9 cellular contexts compared by ENCODE assay signal in genomic region chr17:74840989-74841666, GRCh38. TPM values are rescaled to one million over a fixed set of nuclear protein-coding genes. Genes with fewer than 3 reads are reported as not detected.
DNase-seq lines count a peak whose midpoint lies in the region; ATAC-seq, FAIRE-seq and TF ChIP-seq lines count a peak whose summit lies in the region.
"Had no signal": no experiment of that assay in that cellular context is flagged by ENCODE, and none has a peak within 500 bp of the region (broad histone marks: within the 10 kb centered on the region; RNA-seq: fewer than 3 reads in every experiment).

No MANE protein-coding gene starts in this region.

- no peak overlapping the region for H3K23ac ChIP-seq in IMR-90 (ENCODE audit: low read depth, low read length)

- no peak overlapping the region for H4K5ac ChIP-seq in IMR-90 (ENCODE audit: low read depth, low read length)

- in situ Hi-C loops in IMR-90 (cut with MboI; ENCODE audit: low sequenced_read_pairs) (no loop called here), astrocyte of the spinal cord (cut with HindIII; ENCODE audit: low sequenced_read_pairs) (no loop called here)

- no peak overlapping the region for H3K18ac ChIP-seq in IMR-90 (ENCODE audit: low read depth, low read length)

- H3K9me3 ChIP-seq in IMR-90 (ENCODE audit: control insufficient read depth, insufficient read depth, low read length), result no peaks in the 10 kb centered on the region

- H3K27me3 Mint-ChIP-seq in immature natural killer cell (ENCODE audit: low read depth in 3 of 3), result peaks cover 3 to 7% (median 6%) of the 10 kb centered on the region in 3 donors
- H3K27me3 Mint-ChIP-seq in stimulated activated naive B cell treated with anti-CD40 and anti-IgM and Interleukin-4, amounts not matched to agents 10 μg/mL and 1 μg/mL and 100 μg/mL, for 72 hours, result peaks cover 19 to 42% of the 10 kb centered on the region in 2 donors

- H3K4ac ChIP-seq in IMR-90 (ENCODE audit: low read depth, low read length), result no peak overlapping the region

- intact Hi-C loops in IMR-90 (cut with micrococcal nuclease), result loop anchor here (5.0 kb wide), 1 partner anchor 94 kb away; the partner anchor contains the start of gene NHERF1

- H2BK15ac ChIP-seq in IMR-90 (ENCODE audit: low read depth, low read length), result no peak overlapping the region

- H3K27me3 ChIP-seq in IMR-90 (ENCODE audit: control insufficient read depth, insufficient read depth, low read length), result peaks cover 5% of the 10 kb centered on the region; the same call in 1 of the 2 replicates

- H3K14ac ChIP-seq in IMR-90 (replicated peaks; ENCODE audit: low read depth, low read length), result no peak overlapping the region

- H2AFZ ChIP-seq in IMR-90 (replicated peaks; ENCODE audit: low read length, poor library complexity), result peak overlapping the region; percentile 29

- H3K27ac ChIP-seq in IMR-90 (ENCODE audit: insufficient read depth, low read length), result no peak overlapping the region
- H3K27ac ChIP-seq: epithelial cell of prostate had no signal

- H3K4me1 Mint-ChIP-seq in immature natural killer cell, result peaks cover 21 to 22% of the 10 kb centered on the region in 2 donors
- H3K4me1 Mint-ChIP-seq in stimulated activated naive B cell treated with anti-CD40 and anti-IgM and Interleukin-4, amounts not matched to agents 10 μg/mL and 1 μg/mL and 100 μg/mL, for 72 hours, result peaks cover 27% of the 10 kb centered on the region in 2 donors

- H4K8ac ChIP-seq in IMR-90 (ENCODE audit: low read depth in 2 of 2, low read length in 2 of 2), result peak overlapping the region in 1 of 2 experiments; percentile 28; a peak in 1 of 4 replicates

- H2BK120ac ChIP-seq in IMR-90 (ENCODE audit: low read depth, low read length), result no peak overlapping the region

- H2BK20ac ChIP-seq in IMR-90 (ENCODE audit: low read depth, low read length), result no peak overlapping the region

- H3K4me2 ChIP-seq in IMR-90 (ENCODE audit: low read depth, low read length), result no peak overlapping the region

- H2AK5ac ChIP-seq in IMR-90 (ENCODE audit: low read depth, low read length), result no peak overlapping the region

- H3K79me1 ChIP-seq in IMR-90 (ENCODE audit: low read depth in 1 of 2, low read length in 2 of 2), result no peaks in the 10 kb centered on the region

- DNase-seq in IMR-90 (peak; percentile 20), astrocyte of the spinal cord (ENCODE audit: low read depth, low spot score) (peak; percentile 18), immature natural killer cell (no peak), GM12892 (ENCODE audit: insufficient read length) (no peak), H4 (ENCODE audit: low spot score) (no peak), SHP77 (lab: John Stamatoyannopoulos, UW) (no peak)
- DNase-seq in stimulated activated naive B cell treated with anti-CD40 and anti-IgM and Interleukin-4, amounts not matched to agents 10 μg/mL and 1 μg/mL and 100 μg/mL, for 72 hours, result no peak

- no peaks in the 10 kb centered on the region for H4K20me1 ChIP-seq in IMR-90 (ENCODE audit: insufficient read depth, low read length)

- peaks cover 5% of the 10 kb centered on the region for H3K36me3 ChIP-seq in IMR-90 (ENCODE audit: control insufficient read depth, insufficient read depth, low read length)

- TF ChIP-seq CTCF in IMR-90 (conservative IDR thresholded peaks at IDR 0.05; ENCODE audit: low read depth, low read length) (no peak), astrocyte of the spinal cord (IDR thresholded peaks at IDR 0.05; ENCODE audit: low read depth, low read length) (no peak)

- H3K4me1 ChIP-seq in IMR-90 (ENCODE audit: control insufficient read depth, insufficient read depth, low read length), result peaks cover 7% of the 10 kb centered on the region

- TF ChIP-seq POLR2A in IMR-90 (IDR thresholded peaks at IDR 0.05; ENCODE audit: low read depth, low read length) (no peak), GM12892 (IDR thresholded peaks at IDR 0.05; ENCODE audit: low read depth, low read length) (no peak)

- no peak overlapping the region for H3K56ac ChIP-seq in IMR-90 (ENCODE audit: extremely low read depth, insufficient read depth, low read length)

- no TSS peak for BruUV-seq in IMR-90 (replicated peaks; lab: Mats Ljungman, UMichigan)

- no peak overlapping the region for H2BK5ac ChIP-seq in IMR-90 (ENCODE audit: low read depth, low read length, poor library complexity, severe bottlenecking)

- FAIRE-seq in GM12892 (lab: Jason Lieb, UNC), result no peak

- dilution Hi-C loops in IMR-90 (cut with HindIII; ENCODE audit: low sequenced_read_pairs, unreplicated experiment), result no loop called here

- H4K91ac ChIP-seq in IMR-90 (ENCODE audit: insufficient read depth, low read depth, low read length), result no peak overlapping the region

- H3K9me3 Mint-ChIP-seq in immature natural killer cell, result no peaks in the 10 kb centered on the region
- H3K9me3 Mint-ChIP-seq in stimulated activated naive B cell treated with anti-CD40 and anti-IgM and Interleukin-4, amounts not matched to agents 10 μg/mL and 1 μg/mL and 100 μg/mL, for 72 hours, result no peaks in the 10 kb centered on the region

- H3K9me1 ChIP-seq in IMR-90 (ENCODE audit: insufficient read depth, low read length), result no peaks in the 10 kb centered on the region

- peaks cover 3 to 19% (median 16%) of the 10 kb centered on the region in 3 donors for H3K36me3 Mint-ChIP-seq in immature natural killer cell
- H3K36me3 Mint-ChIP-seq in stimulated activated naive B cell treated with anti-CD40 and anti-IgM and Interleukin-4, amounts not matched to agents 10 μg/mL and 1 μg/mL and 100 μg/mL, for 72 hours, result peaks cover 38 to 43% of the 10 kb centered on the region in 2 donors

- peak; percentile 38; the same call in 1 of the 2 replicates for ATAC-seq in IMR-90 (ENCODE audit: low read depth)
- ATAC-seq in stimulated activated naive B cell treated with anti-CD40 and anti-IgM and Interleukin-4, amounts not matched to agents 10 μg/mL and 1 μg/mL and 100 μg/mL, for 72 hours (replicated peaks), result peak; percentile 56 to 61
- no peak for ATAC-seq in HG02678 (IDR thresholded peaks at IDR 0.05; ENCODE audit: unreplicated experiment)

- H3K9ac ChIP-seq in IMR-90 (ENCODE audit: low read depth, low read length), result no peak overlapping the region

- POLR2A ChIA-PET in IMR-90 (lab: Charles Lee; ENCODE audit: unreplicated experiment), result no interaction called here

- H3K4me3 ChIP-seq in IMR-90 (ENCODE audit: insufficient read depth, low read depth, low read length) (no peak overlapping the region), astrocyte of the spinal cord (ENCODE audit: low read depth, low read length) (no peak overlapping the region)

- CTCF ChIA-PET in IMR-90 (lab: Yijun Ruan, JAX), result interaction anchor here (0.7 kb wide), 1 partner anchor 50 kb away, joined by 3 read pairs; no protein-coding TSS in a partner anchor

- peak overlapping the region in 2 of 6 donors; percentile 19 to 82 for H3K27ac Mint-ChIP-seq in immature natural killer cell
- H3K27ac Mint-ChIP-seq in stimulated activated naive B cell treated with anti-CD40 and anti-IgM and Interleukin-4, amounts not matched to agents 10 μg/mL and 1 μg/mL and 100 μg/mL, for 72 hours, result no peak overlapping the region

- TF ChIP-seq RAD21 in IMR-90 (IDR thresholded peaks at IDR 0.05; ENCODE audit: low read length), result no peak

- peak overlapping the region; percentile 1 to 53 (median 26) for H3K4me3 Mint-ChIP-seq in immature natural killer cell
- no peak overlapping the region for H3K4me3 Mint-ChIP-seq in stimulated activated naive B cell treated with anti-CD40 and anti-IgM and Interleukin-4, amounts not matched to agents 10 μg/mL and 1 μg/mL and 100 μg/mL, for 72 hours

- 71% methylated on average over 3 of the region's 13 CpGs; no CpG with 5 or more reads in 1 of the 2 experiments for WGBS in IMR-90 (ENCODE audit: extremely low coverage in 2 of 2, insufficient read length in 1 of 2), 2 experiments

- H2AK9ac ChIP-seq in IMR-90 (replicated peaks; ENCODE audit: low read depth, low read length, poor library complexity), result no peak overlapping the region

TF ChIP-seq in IMR-90, 13 proteins besides CTCF, POLR2A, EP300 and RAD21:
- TF ChIP-seq USF2 (IDR thresholded peaks at IDR 0.05; ENCODE audit: low read depth, low read length), result peak; percentile 21; the same call in 1 of the 2 replicates
- TF ChIP-seq RCOR1 (IDR thresholded peaks at IDR 0.05; ENCODE audit: insufficient replicate concordance, low read length), result no peak

RNA-seq across cellular contexts. Expression of gene GRIN2C, which starts 18.6 kb away (rescaled TPM):
- total RNA-seq in IMR-90 (2012; rRNA removed), result not detected in 2 replicates
- polyA plus RNA-seq in IMR-90 (2012; rRNA removed), result 0.22 TPM in 1 of 2 replicates, not detected in the other
- not detected in 2 replicates for polyA plus RNA-seq in IMR-90 (2012; cell fraction: cytosol; rRNA removed)
- 0.16 and 0.69 TPM in 2 replicates for polyA plus RNA-seq in IMR-90 (2012; cell fraction: nucleus; rRNA removed; ENCODE audit: low replicate concordance)
- polyA plus RNA-seq in immature natural killer cell, result under 1 TPM in 1 of 3 donors, not detected in 2; 0.66 TPM
- 0.25 TPM for polyA plus RNA-seq in GM12892 (2012; ENCODE audit: missing spikeins)
- 0.12 TPM in 1 of 2 replicates, not detected in the other for total RNA-seq in H4 (2014; rRNA removed; shearing (Covaris generic))

RNA-seq across cellular contexts. Expression of gene FDXR, which starts 31.7 kb away (rescaled TPM):
- total RNA-seq in IMR-90 (2012; rRNA removed), result 12.2 and 12.4 TPM in 2 replicates
- 18.6 and 21.9 TPM in 2 replicates for polyA plus RNA-seq in IMR-90 (2012; rRNA removed)
- polyA plus RNA-seq in IMR-90 (2012; cell fraction: cytosol; rRNA removed), result 28.4 and 36.3 TPM in 2 replicates
- polyA plus RNA-seq in IMR-90 (2012; cell fraction: nucleus; rRNA removed; ENCODE audit: low replicate concordance), result 35.0 and 82.3 TPM in 2 replicates
- 10 to 100 TPM in 1 of 3 donors, 1 to 10 TPM in 2; 3.9 to 10.3 (median 8.0) TPM for polyA plus RNA-seq in immature natural killer cell
- polyA plus RNA-seq in GM12892 (2012; ENCODE audit: missing spikeins), result 18.4 TPM
- 22.1 and 30.0 TPM in 2 replicates for total RNA-seq in H4 (2014; rRNA removed; shearing (Covaris generic))

RNA-seq across cellular contexts. Expression of gene FADS6, which starts 52.3 kb away (rescaled TPM):
- total RNA-seq in IMR-90 (2012; rRNA removed), result not detected in 2 replicates
- polyA plus RNA-seq in IMR-90 (2012; rRNA removed) (not detected in 2 replicates), immature natural killer cell (not detected)
- polyA plus RNA-seq in IMR-90 (2012; cell fraction: cytosol; rRNA removed), result not detected in 2 replicates
- polyA plus RNA-seq in IMR-90 (2012; cell fraction: nucleus; rRNA removed; ENCODE audit: low replicate concordance), result not detected in 2 replicates
- polyA plus RNA-seq in GM12892 (2012; ENCODE audit: missing spikeins), result not detected
- not detected in 2 replicates for total RNA-seq in H4 (2014; rRNA removed; shearing (Covaris generic))

Comparison
In these comparisons a context has a peak if more than half of its experiments do, and no peak if none do; other contexts are left out.
1. DNase-seq: peak in IMR-90 (single experiment) and astrocyte of the spinal cord (single experiment); none in immature natural killer cell (0 of 3), stimulated activated naive B cell treated with anti-CD40 and anti-IgM and Interleukin-4, amounts not matched to agents 10 μg/mL and 1 μg/mL and 100 μg/mL, for 72 hours (single experiment), GM12892 (single experiment), H4 (single experiment) and SHP77 (0 of 2).
2. H3K4me3 Mint-ChIP-seq: peak in immature natural killer cell (5 of 5); none in stimulated activated naive B cell treated with anti-CD40 and anti-IgM and Interleukin-4, amounts not matched to agents 10 μg/mL and 1 μg/mL and 100 μg/mL, for 72 hours (0 of 2).